Comparison of ENCODE assay signal across 8 cellular contexts in genomic region chr7:117673839-117674238, GRCh38.
DNase-seq lines count a peak whose midpoint lies in the region; ATAC-seq and TF ChIP-seq lines count a peak whose summit lies in the region.

No MANE protein-coding gene starts in this region.

- no peak overlapping the region for H2BK15ac ChIP-seq in IMR-90 (ENCODE audit: low read depth, low read length)

- POLR2A ChIA-PET in IMR-90 (lab: Charles Lee; ENCODE audit: unreplicated experiment) = no interaction called here

- TF ChIP-seq POLR2A in IMR-90 (IDR thresholded peaks at IDR 0.05; ENCODE audit: low read depth, low read length) (no peak), ovary (IDR thresholded peaks at IDR 0.05) (no peak)

- CTCF ChIA-PET in IMR-90 (lab: Yijun Ruan, JAX) = no interaction called here

- dilution Hi-C loops in IMR-90 (cut with HindIII; ENCODE audit: low sequenced_read_pairs, unreplicated experiment) = no loop called here

- in situ Hi-C loops in IMR-90 (cut with MboI; ENCODE audit: low sequenced_read_pairs) = no loop called here

- H3K27me3 ChIP-seq in IMR-90 (ENCODE audit: control insufficient read depth, insufficient read depth, low read length) (peaks cover 2% of the 10 kb centered on the region; the same call in 1 of the 2 replicates), adipocyte (replicated peaks; ENCODE audit: control insufficient read depth, insufficient read depth, low read length) (peaks cover 4% of the 10 kb centered on the region), layer of hippocampus (ENCODE audit: control insufficient read depth, insufficient read depth, low read length) (no peaks in the 10 kb centered on the region), ovary (no peaks in the 10 kb centered on the region)

- H3K27ac Mint-ChIP-seq in natural killer cell treated with Interleukin-12 subunit alpha and Interleukin-12 subunit beta and Interleukin-15 and Interleukin-18, amount 100 ng/mL, for 72 hours = no peak overlapping the region

- H4K8ac ChIP-seq in IMR-90 (ENCODE audit: low read depth in 2 of 2, low read length in 2 of 2) = no peak overlapping the region

- H4K20me1 ChIP-seq in IMR-90 (ENCODE audit: insufficient read depth, low read length) = no peaks in the 10 kb centered on the region

- H3K36me3 Mint-ChIP-seq in natural killer cell treated with Interleukin-12 subunit alpha and Interleukin-12 subunit beta and Interleukin-15 and Interleukin-18, amount 100 ng/mL, for 72 hours = no peaks in the 10 kb centered on the region

- no peak overlapping the region for H3K4me3 ChIP-seq in IMR-90 (ENCODE audit: insufficient read depth, low read depth, low read length)
- no peak overlapping the region for H3K4me3 ChIP-seq in adipocyte (ENCODE audit: low read length)
- no peak overlapping the region for H3K4me3 ChIP-seq in ovary

- H3K4me3 Mint-ChIP-seq in natural killer cell treated with Interleukin-12 subunit alpha and Interleukin-12 subunit beta and Interleukin-15 and Interleukin-18, amount 100 ng/mL, for 72 hours = no peak overlapping the region

- H2AK5ac ChIP-seq in IMR-90 (ENCODE audit: low read depth, low read length) = 0 out of 2 replicates have a peak overlapping the region, but pooled peaks have one; percentile 11

- no peak overlapping the region for H3K14ac ChIP-seq in IMR-90 (replicated peaks; ENCODE audit: low read depth, low read length)

- H3K23ac ChIP-seq in IMR-90 (ENCODE audit: low read depth, low read length) = no peak overlapping the region

- no peak overlapping the region for H2BK20ac ChIP-seq in IMR-90 (ENCODE audit: low read depth, low read length)

- TF ChIP-seq CTCF in IMR-90 (conservative IDR thresholded peaks at IDR 0.05; ENCODE audit: low read depth, low read length) (peak; percentile 57), ovary (IDR thresholded peaks at IDR 0.05) (no peak)

- no peak for TF ChIP-seq EP300 in ovary (IDR thresholded peaks at IDR 0.05)

- no peak overlapping the region for H3K4me2 ChIP-seq in IMR-90 (ENCODE audit: low read depth, low read length)

- no peaks in the 10 kb centered on the region for H3K36me3 ChIP-seq in IMR-90 (ENCODE audit: control insufficient read depth, insufficient read depth, low read length)
- no peaks in the 10 kb centered on the region for H3K36me3 ChIP-seq in adipocyte (ENCODE audit: control insufficient read depth, insufficient read depth, low read length, severe bottlenecking)
- no peaks in the 10 kb centered on the region for H3K36me3 ChIP-seq in ovary

- H2BK5ac ChIP-seq in IMR-90 (ENCODE audit: low read depth, low read length, poor library complexity, severe bottlenecking) = no peak overlapping the region

- no peaks in the 10 kb centered on the region for H3K4me1 Mint-ChIP-seq in natural killer cell treated with Interleukin-12 subunit alpha and Interleukin-12 subunit beta and Interleukin-15 and Interleukin-18, amount 100 ng/mL, for 72 hours (ENCODE audit: low read depth in 2 of 2)

- H3K9me1 ChIP-seq in IMR-90 (ENCODE audit: insufficient read depth, low read length) = no peaks in the 10 kb centered on the region

- no peak overlapping the region for H4K91ac ChIP-seq in IMR-90 (ENCODE audit: insufficient read depth, low read depth, low read length)

- peaks cover 6% of the 10 kb centered on the region for H3K9me3 Mint-ChIP-seq in natural killer cell treated with Interleukin-12 subunit alpha and Interleukin-12 subunit beta and Interleukin-15 and Interleukin-18, amount 100 ng/mL, for 72 hours

- H3K4ac ChIP-seq in IMR-90 (ENCODE audit: low read depth, low read length) = no peak overlapping the region; the same call in 1 of the 2 replicates

- H2AK9ac ChIP-seq in IMR-90 (replicated peaks; ENCODE audit: low read depth, low read length, poor library complexity) = peak overlapping the region; percentile 5

- no peaks in the 10 kb centered on the region for H3K79me1 ChIP-seq in IMR-90 (ENCODE audit: low read depth in 1 of 2, low read length in 2 of 2)

- H3K56ac ChIP-seq in IMR-90 (ENCODE audit: extremely low read depth, insufficient read depth, low read length) = no peak overlapping the region

- H3K9ac ChIP-seq in IMR-90 (ENCODE audit: low read depth, low read length) = no peak overlapping the region
- no peak overlapping the region for H3K9ac ChIP-seq in adipocyte (ENCODE audit: low read length)

- H2BK120ac ChIP-seq in IMR-90 (ENCODE audit: low read depth, low read length) = 0 out of 2 replicates have a peak overlapping the region, but pooled peaks have one; percentile 61

- BruUV-seq in IMR-90 (replicated peaks; lab: Mats Ljungman, UMichigan) = no TSS peak

- no peak overlapping the region for H2AFZ ChIP-seq in IMR-90 (replicated peaks; ENCODE audit: low read length, poor library complexity)

- no peaks in the 10 kb centered on the region for H3K27me3 Mint-ChIP-seq in natural killer cell treated with Interleukin-12 subunit alpha and Interleukin-12 subunit beta and Interleukin-15 and Interleukin-18, amount 100 ng/mL, for 72 hours

- peak overlapping the region; percentile 74; the same call in 1 of the 2 replicates for H3K18ac ChIP-seq in IMR-90 (ENCODE audit: low read depth, low read length)

- H4K5ac ChIP-seq in IMR-90 (ENCODE audit: low read depth, low read length) = no peak overlapping the region

- H3K9me3 ChIP-seq in IMR-90 (ENCODE audit: control insufficient read depth, insufficient read depth, low read length) (no peaks in the 10 kb centered on the region), adipocyte (ENCODE audit: control insufficient read depth, low read length) (no peaks in the 10 kb centered on the region), ovary (no peaks in the 10 kb centered on the region)

- ATAC-seq in GM18498 (IDR thresholded peaks at IDR 0.05; ENCODE audit: unreplicated experiment) (peak; percentile 61), IMR-90 (ENCODE audit: low read depth) (peak; percentile 73), HG03196 (IDR thresholded peaks at IDR 0.05; ENCODE audit: unreplicated experiment) (no peak)
- ATAC-seq in natural killer cell treated with Interleukin-12 subunit alpha and Interleukin-12 subunit beta and Interleukin-15 and Interleukin-18, amount 100 ng/mL, for 72 hours = no peak

- TF ChIP-seq RAD21 in IMR-90 (IDR thresholded peaks at IDR 0.05; ENCODE audit: low read length) = peak; percentile 51

- H3K4me1 ChIP-seq in IMR-90 (ENCODE audit: control insufficient read depth, insufficient read depth, low read length) = peaks cover 11% of the 10 kb centered on the region; the same call in 1 of the 2 replicates
- H3K4me1 ChIP-seq in adipocyte (ENCODE audit: control insufficient read depth, insufficient read depth, low read length) = peaks cover 32% of the 10 kb centered on the region
- H3K4me1 ChIP-seq in ovary (ENCODE audit: insufficient read depth) = no peaks in the 10 kb centered on the region

- no peak overlapping the region for H3K27ac ChIP-seq in IMR-90 (ENCODE audit: insufficient read depth, low read length)
- H3K27ac ChIP-seq in layer of hippocampus (ENCODE audit: low read depth, low read length) = peak overlapping the region; percentile 67
- H3K27ac ChIP-seq in ovary = no peak overlapping the region

- DNase-seq in IMR-90 = peak; percentile 67
- DNase-seq in adipocyte (ENCODE audit: low read depth) = peak; percentile 85
- DNase-seq in ovary = no peak
- no peak for DNase-seq in natural killer cell treated with Interleukin-12 subunit alpha and Interleukin-12 subunit beta and Interleukin-15 and Interleukin-18, amount 100 ng/mL, for 72 hours (ENCODE audit: low spot score)
- DNase-seq in cerebellar nuclear complex (lab: John Stamatoyannopoulos, UW) = no peak

- intact Hi-C loops in IMR-90 (cut with micrococcal nuclease) (loop anchor here (1.0 to 2.0 kb wide), 3 partner anchors 91 to 273 kb away; no protein-coding TSS in a partner anchor), ovary (cut with DNase I) (no loop called here)

TF ChIP-seq in IMR-90, 13 proteins besides CTCF, POLR2A, EP300 and RAD21:
- TF ChIP-seq NFE2L2 (IDR thresholded peaks at IDR 0.05; ENCODE audit: low read depth, low read length) = no peak
- TF ChIP-seq SMC3 (IDR thresholded peaks at IDR 0.05; ENCODE audit: low read depth, low read length) = peak; percentile 61

Comparison
In these comparisons a context has a peak if more than half of its experiments do, and no peak if none do; other contexts are left out.
1. ATAC-seq: peak in GM18498 (single experiment) and IMR-90 (single experiment); none in HG03196 (single experiment) and natural killer cell treated with Interleukin-12 subunit alpha and Interleukin-12 subunit beta and Interleukin-15 and Interleukin-18, amount 100 ng/mL, for 72 hours (0 of 2).
2. DNase-seq: peak in IMR-90 (single experiment) and adipocyte (single experiment); none in ovary (0 of 5), natural killer cell treated with Interleukin-12 subunit alpha and Interleukin-12 subunit beta and Interleukin-15 and Interleukin-18, amount 100 ng/mL, for 72 hours (single experiment) and cerebellar nuclear complex (0 of 2).